In genomic region chr17:37447641-37448040, GRCh38 we compare ENCODE assay signal across 14 cellular contexts. TPM values are rescaled to one million over a fixed set of nuclear protein-coding genes. Genes with fewer than 3 reads are reported as not detected.
DNase-seq lines count a peak whose midpoint lies in the region; ATAC-seq, FAIRE-seq and TF ChIP-seq lines count a peak whose summit lies in the region.
"Had no signal": no experiment of that assay in that cellular context is flagged by ENCODE, and none has a peak within 500 bp of the region (broad histone marks: within the 10 kb centered on the region; RNA-seq: fewer than 3 reads in every experiment).

No MANE protein-coding gene starts in this region.

- H3K36me3 ChIP-seq in BE2C, result peaks cover 39% of the 10 kb centered on the region

- 55% methylated on average over 1 of the region's 1 CpG for WGBS in A549 (ENCODE audit: missing lambda C conversion rate)

- peak; percentile 56 to 78; a peak in 5 of 6 replicates for ATAC-seq in A549

- no peak for FAIRE-seq in A549 (lab: Jason Lieb, UNC)
- FAIRE-seq: endometrium had no signal

- DNase-seq in A549 (ENCODE audit: low read depth in 1 of 2, low spot score in 1 of 2) (peak in 1 of 2 experiments; percentile 26), GM03348 (ENCODE audit: low spot score) (peak; percentile 47), fibroblast of mammary gland (ENCODE audit: low read depth) (peak; percentile 55), putamen (ENCODE audit: low spot score) (no peak), BE2C (no peak)
- DNase-seq in activated CD8-positive, alpha-beta memory T cell treated with anti-CD3 and anti-CD28 coated beads for 24 hours, result no peak
- DNase-seq in activated CD4-positive, alpha-beta T cell treated with anti-CD3 and anti-CD28 coated beads for 1 hour, result no peak
- DNase-seq: midbrain, posterior cingulate gyrus, stomach, T-helper 9 cell had no signal

- CTCF ChIA-PET in A549 (lab: Yijun Ruan, JAX), result interaction anchor here (0.7 to 2.3 kb wide), 5 partner anchors 9 to 122 kb away, joined by 3 to 12 read pairs (median 3); no protein-coding TSS in a partner anchor

- H3K9me3 ChIP-seq in A549, result no peaks in the 10 kb centered on the region
- H3K9me3 ChIP-seq in BE2C, result no peaks in the 10 kb centered on the region
- H3K9me3 ChIP-seq: stomach had no signal

- no peak for TF ChIP-seq EP300 in A549 (IDR thresholded peaks at IDR 0.05)

- TF ChIP-seq CTCF in A549 (IDR thresholded peaks at IDR 0.05) (no peak), VCaP (conservative IDR thresholded peaks at IDR 0.05) (no peak), fibroblast of mammary gland (conservative IDR thresholded peaks at IDR 0.05; ENCODE audit: control insufficient read depth, insufficient read depth, low read depth, low read length) (no peak), BE2C (IDR thresholded peaks at IDR 0.05; ENCODE audit: low read depth, low read length) (no peak)

- H3K4me1 ChIP-seq in A549, result peaks cover 28% of the 10 kb centered on the region
- no peaks in the 10 kb centered on the region for H3K4me1 ChIP-seq in BE2C

- H3K27ac ChIP-seq in A549 (peak overlapping the region; percentile 35 to 59; a peak in 4 of 6 replicates), VCaP (peak overlapping the region; percentile 94)
- H3K27ac ChIP-seq: C4-2B, stomach had no signal

- peak overlapping the region; percentile 34 for H3K4me2 ChIP-seq in A549

- no peaks in the 10 kb centered on the region for H3K27me3 ChIP-seq in BE2C
- H3K27me3 ChIP-seq: stomach had no signal

- H3K4me3 ChIP-seq in A549 (no peak overlapping the region), fibroblast of mammary gland (ENCODE audit: control insufficient read depth, low read depth, low read length) (no peak overlapping the region), BE2C (ENCODE audit: low read depth, low read length) (no peak overlapping the region)
- H3K4me3 ChIP-seq: stomach had no signal

- POLR2A ChIA-PET in A549 (lab: Yijun Ruan, JAX), result interaction anchor here (1.1 kb wide), 1 partner anchor 42 kb away, joined by 3 read pairs; the partner anchor contains the start of gene DUSP14

- no peak for TF ChIP-seq RAD21 in A549 (conservative IDR thresholded peaks at IDR 0.05 in 1 of 2, IDR thresholded peaks at IDR 0.05 in 1 of 2)

- TF ChIP-seq POLR2A in A549 (IDR thresholded peaks at IDR 0.05; ENCODE audit: low read length), result no peak

TF ChIP-seq in A549, 52 proteins besides CTCF, POLR2A, EP300 and RAD21:
- TF ChIP-seq JUNB (IDR thresholded peaks at IDR 0.05) (peak; percentile 46; the same call in 1 of the 2 replicates), CEBPB (IDR thresholded peaks at IDR 0.05) (no peak), FOSL2 (IDR thresholded peaks at IDR 0.05) (no peak; the same call in 1 of the 2 replicates), FOSL2 (CRISPR knock-in tag; IDR thresholded peaks at IDR 0.05) (peak; percentile 58)
TF ChIP-seq in A549: peak in this region for 2.

RNA-seq across cellular contexts. Expression of gene TADA2A, which starts 41.0 kb away (rescaled TPM):
- polyA plus RNA-seq in A549 (2011; rRNA removed) (22.2 and 27.1 TPM in 2 replicates), A549 (2017; fragmentation: RNase III; extraction: RNeasy Plus Mini Kit Qiagen cat#74134 plus additional on column Dnase treatment) (9.9 to 11.2 TPM (median 10.3 TPM) in 3 replicates)
- polyA plus RNA-seq in A549 (2012; cell fraction: cytosol; rRNA removed), result 8.2 and 8.6 TPM in 2 replicates
- polyA plus RNA-seq in A549 (2012; cell fraction: nucleus; rRNA removed), result 12.7 and 20.7 TPM in 2 replicates
- 35.7 and 44.6 TPM in 2 replicates for polyA minus RNA-seq in A549 (2011; rRNA and poly(A)+ RNA removed)
- polyA plus RNA-seq in BE2C (2012; ENCODE audit: insufficient read depth, insufficient read length, low read depth), result 25.0 TPM

RNA-seq across cellular contexts. Expression of gene ACACA, which starts 41.0 kb away (rescaled TPM):
- polyA plus RNA-seq in A549 (2011; rRNA removed) (112 and 113 TPM in 2 replicates), A549 (2017; fragmentation: RNase III; extraction: RNeasy Plus Mini Kit Qiagen cat#74134 plus additional on column Dnase treatment) (42.7 to 51.8 TPM (median 48.6 TPM) in 3 replicates)
- polyA plus RNA-seq in A549 (2012; cell fraction: cytosol; rRNA removed), result 33.3 and 39.2 TPM in 2 replicates
- polyA plus RNA-seq in A549 (2012; cell fraction: nucleus; rRNA removed), result 62.0 and 91.1 TPM in 2 replicates
- 336 and 347 TPM in 2 replicates for polyA minus RNA-seq in A549 (2011; rRNA and poly(A)+ RNA removed)
- polyA plus RNA-seq in BE2C (2012; ENCODE audit: insufficient read depth, insufficient read length, low read depth), result 34.2 TPM

RNA-seq across cellular contexts. Expression of gene DUSP14, which starts 42.0 kb away (rescaled TPM):
- polyA plus RNA-seq in A549 (2011; rRNA removed) (35.5 and 38.0 TPM in 2 replicates), A549 (2017; fragmentation: RNase III; extraction: RNeasy Plus Mini Kit Qiagen cat#74134 plus additional on column Dnase treatment) (32.7 to 36.1 TPM (median 34.1 TPM) in 3 replicates)
- 58.2 and 76.0 TPM in 2 replicates for polyA plus RNA-seq in A549 (2012; cell fraction: cytosol; rRNA removed)
- 54.1 and 60.8 TPM in 2 replicates for polyA plus RNA-seq in A549 (2012; cell fraction: nucleus; rRNA removed)
- polyA minus RNA-seq in A549 (2011; rRNA and poly(A)+ RNA removed), result 34.0 and 37.4 TPM in 2 replicates
- polyA plus RNA-seq in BE2C (2012; ENCODE audit: insufficient read depth, insufficient read length, low read depth), result 35.5 TPM

Comparison
In these comparisons a context has a peak if more than half of its experiments do, and no peak if none do; other contexts are left out.
1. DNase-seq: peak in GM03348 (single experiment) and fibroblast of mammary gland (single experiment); none in activated CD8-positive, alpha-beta memory T cell treated with anti-CD3 and anti-CD28 coated beads for 24 hours (single experiment), putamen (single experiment), BE2C (single experiment) and activated CD4-positive, alpha-beta T cell treated with anti-CD3 and anti-CD28 coated beads for 1 hour (single experiment).